16 cellular contexts compared by ENCODE assay signal in the genomic region with DNA sequence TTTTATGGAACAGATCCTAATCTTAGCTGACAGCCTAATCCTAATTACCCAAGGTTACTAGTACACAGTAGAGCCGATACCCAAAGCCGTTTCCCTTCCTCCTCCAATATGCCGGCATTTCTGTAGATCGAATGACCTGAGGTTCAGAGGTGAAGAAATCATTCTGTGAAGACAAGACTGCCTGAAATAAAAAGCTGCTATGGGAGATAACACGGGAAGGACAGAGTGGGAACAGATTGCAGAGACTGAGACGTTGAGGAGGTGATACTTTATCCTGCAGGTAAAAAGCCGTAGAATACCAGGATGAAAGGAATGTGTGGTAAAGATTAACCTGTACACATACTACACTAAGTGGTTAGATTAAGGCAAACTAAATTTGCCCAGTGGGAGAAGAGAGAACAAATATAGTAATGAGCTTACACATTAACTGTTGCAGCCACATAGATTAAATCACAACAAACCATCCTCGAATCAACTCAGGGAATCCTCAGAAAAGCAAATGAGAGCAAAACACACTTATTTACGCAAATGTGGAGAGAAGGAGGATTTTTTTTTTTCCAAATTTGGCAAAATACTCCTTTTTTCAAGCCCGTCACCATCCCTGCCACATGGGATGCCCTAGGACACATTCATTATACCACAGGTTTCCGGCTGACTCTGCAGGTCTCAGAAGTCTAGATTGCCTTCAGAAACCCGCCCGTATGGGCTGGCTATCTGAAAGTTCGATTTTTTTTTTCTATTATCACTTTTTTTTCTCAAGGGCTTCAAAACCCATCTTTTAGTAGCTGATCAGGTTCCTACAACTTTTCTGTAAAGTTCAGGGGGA.
DNase-seq lines count a peak whose midpoint lies in the region; ATAC-seq, FAIRE-seq and TF ChIP-seq lines count a peak whose summit lies in the region.
"Had no signal": no experiment of that assay in that cellular context is flagged by ENCODE, and none has a peak within 500 bp of the region (broad histone marks: within the 10 kb centered on the region; RNA-seq: fewer than 3 reads in every experiment).

No MANE protein-coding gene starts in this region.

- in situ Hi-C loops in IMR-90 (cut with MboI; ENCODE audit: low sequenced_read_pairs) = loop anchor here (5.0 kb wide), 1 partner anchor 345 kb away; no protein-coding TSS in a partner anchor

- H2AK9ac ChIP-seq in IMR-90 (replicated peaks; ENCODE audit: low read depth, low read length, poor library complexity) = no peak overlapping the region

- H3K27me3 ChIP-seq in IMR-90 (ENCODE audit: control insufficient read depth, insufficient read depth, low read length) (no peaks in the 10 kb centered on the region), body of pancreas (no peaks in the 10 kb centered on the region), liver (ENCODE audit: control insufficient read depth in 4 of 4, insufficient read depth in 4 of 4, low read length in 3 of 4) (no peaks in the 10 kb centered on the region), small intestine (ENCODE audit: control insufficient read depth in 2 of 2, insufficient read depth in 2 of 2, low read length in 2 of 2) (no peaks in the 10 kb centered on the region), foreskin keratinocyte (no peaks in the 10 kb centered on the region)
- H3K27me3 ChIP-seq: cardiac muscle cell, dorsolateral prefrontal cortex had no signal

- no TSS peak for BruUV-seq in IMR-90 (replicated peaks; lab: Mats Ljungman, UMichigan)

- no peak overlapping the region for H2AK5ac ChIP-seq in IMR-90 (ENCODE audit: low read depth, low read length)

- no peak overlapping the region for H3K23ac ChIP-seq in IMR-90 (ENCODE audit: low read depth, low read length)

- no peak overlapping the region for H2AFZ ChIP-seq in IMR-90 (replicated peaks; ENCODE audit: low read length, poor library complexity)

- H3K4me1 ChIP-seq in IMR-90 (ENCODE audit: control insufficient read depth, insufficient read depth, low read length) (no peaks in the 10 kb centered on the region; the same call in 1 of the 2 replicates), body of pancreas (peaks cover 10% of the 10 kb centered on the region), liver (ENCODE audit: control insufficient read depth in 4 of 4, insufficient read depth in 4 of 4, low read length in 3 of 4) (peaks cover 0 to 3% (median under 1%) of the 10 kb centered on the region in 4 donors), small intestine (ENCODE audit: control insufficient read depth in 2 of 2, insufficient read depth in 1 of 2, low read depth in 1 of 2, low read length in 1 of 2) (no peaks in the 10 kb centered on the region), foreskin keratinocyte (no peaks in the 10 kb centered on the region)
- H3K4me1 ChIP-seq: esophagus muscularis mucosa had no signal

- DNase-seq in IMR-90 = no peak
- DNase-seq in body of pancreas = peak in 1 of 4 donors; percentile 18
- peak; percentile 65 for DNase-seq in small intestine
- DNase-seq in SKM-1 treated with dmso at 0.1 percent for 144 hours (lab: John Stamatoyannopoulos, UW; ENCODE audit: unreplicated experiment) = no peak
- DNase-seq in activated CD8-positive, alpha-beta memory T cell treated with anti-CD3 and anti-CD28 coated beads, Interleukin-2, amount 50 U/mL, for 48 hours = no peak
- DNase-seq in foreskin keratinocyte = no peak
- DNase-seq: dorsolateral prefrontal cortex, NCI-H2081 treated with DMSO at 0.1 percent for 48 hours, NCI-H510A treated with DMSO at 0.1 percent for 48 hours had no signal

- TF ChIP-seq POLR2A in IMR-90 (IDR thresholded peaks at IDR 0.05; ENCODE audit: low read depth, low read length) (no peak), body of pancreas (IDR thresholded peaks at IDR 0.05) (no peak)

- H3K14ac ChIP-seq in IMR-90 (replicated peaks; ENCODE audit: low read depth, low read length) = no peak overlapping the region

- CTCF ChIA-PET in IMR-90 (lab: Yijun Ruan, JAX) = interaction anchor here (1.0 kb wide), 1 partner anchor 345 kb away, joined by 4 read pairs; no protein-coding TSS in a partner anchor

- POLR2A ChIA-PET in IMR-90 (lab: Charles Lee; ENCODE audit: unreplicated experiment) = no interaction called here

- 0 out of 2 replicates have a peak, but pooled peaks cover 2% of the 10 kb centered on the region for H3K9me1 ChIP-seq in IMR-90 (ENCODE audit: insufficient read depth, low read length)

- no peak for TF ChIP-seq RAD21 in IMR-90 (IDR thresholded peaks at IDR 0.05; ENCODE audit: low read length)
- no peak for TF ChIP-seq RAD21 in liver (IDR thresholded peaks at IDR 0.05)

- H3K27ac ChIP-seq in IMR-90 (ENCODE audit: insufficient read depth, low read length) (no peak overlapping the region), body of pancreas (peak overlapping the region in 3 of 4 donors; percentile 58 to 72 (median 70)), liver (ENCODE audit: low read depth in 1 of 2, low read length in 2 of 2) (no peak overlapping the region), small intestine (ENCODE audit: low read depth in 1 of 2, low read length in 1 of 2) (peak overlapping the region; percentile 11 to 65), foreskin keratinocyte (no peak overlapping the region)
- H3K27ac ChIP-seq: cardiac muscle cell, dorsolateral prefrontal cortex, esophagus muscularis mucosa, RWPE1, thoracic aorta had no signal

- H3K4me3 ChIP-seq in IMR-90 (ENCODE audit: insufficient read depth, low read depth, low read length) (no peak overlapping the region), body of pancreas (peak overlapping the region; percentile 13 to 15), liver (ENCODE audit: low read depth in 1 of 3, low read length in 3 of 3) (peak overlapping the region in 2 of 3 donors; percentile 26 to 40), small intestine (ENCODE audit: low read depth in 1 of 2, low read length in 2 of 2) (peak overlapping the region in 1 of 2 donors; percentile 42)
- H3K4me3 ChIP-seq: cardiac muscle cell, dorsolateral prefrontal cortex, esophagus muscularis mucosa, thoracic aorta had no signal

- H3K9ac ChIP-seq in IMR-90 (ENCODE audit: low read depth, low read length) = no peak overlapping the region
- H3K9ac ChIP-seq in liver (ENCODE audit: low read depth in 1 of 2, low read length in 2 of 2) = no peak overlapping the region

- ATAC-seq in IMR-90 (ENCODE audit: low read depth) = no peak
- ATAC-seq in body of pancreas = peak; percentile 49
- no peak for ATAC-seq in foreskin keratinocyte
- ATAC-seq in GM19452 (IDR thresholded peaks at IDR 0.05; ENCODE audit: unreplicated experiment) = no peak
- ATAC-seq: activated T-cell treated with anti-CD3 and anti-CD28 coated beads, Interleukin-2, amount 50 U/mL, for 72 hours had no signal

- H4K20me1 ChIP-seq in IMR-90 (ENCODE audit: insufficient read depth, low read length) = no peaks in the 10 kb centered on the region

- H4K91ac ChIP-seq in IMR-90 (ENCODE audit: insufficient read depth, low read depth, low read length) = no peak overlapping the region

- peak overlapping the region; percentile 35; the same call in 1 of the 2 replicates for H2BK20ac ChIP-seq in IMR-90 (ENCODE audit: low read depth, low read length)

- H3K4me2 ChIP-seq in IMR-90 (ENCODE audit: low read depth, low read length) = no peak overlapping the region

- no peak for FAIRE-seq in small intestine (lab: Jason Lieb, UNC)

- no peak overlapping the region for H4K5ac ChIP-seq in IMR-90 (ENCODE audit: low read depth, low read length)

- H3K9me3 ChIP-seq in IMR-90 (ENCODE audit: control insufficient read depth, insufficient read depth, low read length) (peaks cover 3% of the 10 kb centered on the region), body of pancreas (no peaks in the 10 kb centered on the region), liver (ENCODE audit: control insufficient read depth in 4 of 4, low read length in 3 of 4) (no peaks in the 10 kb centered on the region), small intestine (ENCODE audit: control insufficient read depth, low read depth) (no peaks in the 10 kb centered on the region)
- H3K9me3 ChIP-seq: esophagus muscularis mucosa, thoracic aorta had no signal

- H2BK120ac ChIP-seq in IMR-90 (ENCODE audit: low read depth, low read length) = peak overlapping the region; percentile 39; the same call in 1 of the 2 replicates

- H3K36me3 ChIP-seq in IMR-90 (ENCODE audit: control insufficient read depth, insufficient read depth, low read length) = no peaks in the 10 kb centered on the region
- H3K36me3 ChIP-seq in body of pancreas (replicated peaks in 1 of 2; ENCODE audit: insufficient read depth in 1 of 2, low read depth in 2 of 2) = no peaks in the 10 kb centered on the region
- H3K36me3 ChIP-seq in liver (ENCODE audit: control insufficient read depth in 4 of 4, insufficient read depth in 3 of 4, low read depth in 1 of 4, low read length in 3 of 4) = no peaks in the 10 kb centered on the region
- H3K36me3 ChIP-seq in small intestine (ENCODE audit: control insufficient read depth in 2 of 2, insufficient read depth in 2 of 2, low read length in 2 of 2) = no peaks in the 10 kb centered on the region
- H3K36me3 ChIP-seq: cardiac muscle cell, esophagus muscularis mucosa, thoracic aorta had no signal

- no CpG with 5 or more reads among the region's 14 CpGs for WGBS in IMR-90 (ENCODE audit: extremely low coverage in 2 of 2, insufficient read length in 1 of 2), 2 experiments
- WGBS in body of pancreas, 2 donors = 15 to 16% methylated on average over 14 of the region's 14 CpGs
- 32% methylated on average over 14 of the region's 14 CpGs for WGBS in liver
- 16 to 60% (median 31%) methylated on average over 14 of the region's 14 CpGs for WGBS in small intestine, 3 donors

- no peak overlapping the region for H4K8ac ChIP-seq in IMR-90 (ENCODE audit: low read depth in 2 of 2, low read length in 2 of 2)

- intact Hi-C loops in IMR-90 (cut with micrococcal nuclease) (loop anchor here (1.0 to 10.0 kb wide), 3 partner anchors 168 to 428 kb away; no protein-coding TSS in a partner anchor), body of pancreas (cut with DNase I) (no loop called here)

- no peak overlapping the region for H3K18ac ChIP-seq in IMR-90 (ENCODE audit: low read depth, low read length)

- dilution Hi-C loops in IMR-90 (cut with HindIII; ENCODE audit: low sequenced_read_pairs, unreplicated experiment) = no loop called here

- H2BK15ac ChIP-seq in IMR-90 (ENCODE audit: low read depth, low read length) = no peak overlapping the region

- TF ChIP-seq CTCF in IMR-90 (conservative IDR thresholded peaks at IDR 0.05; ENCODE audit: low read depth, low read length) = no peak
- no peak for TF ChIP-seq CTCF in body of pancreas (IDR thresholded peaks at IDR 0.05)
- TF ChIP-seq CTCF in liver (IDR thresholded peaks at IDR 0.05; ENCODE audit: low read depth, low read length, missing input control) = no peak
- no peak for TF ChIP-seq CTCF in foreskin keratinocyte (conservative IDR thresholded peaks at IDR 0.05)

- no peak overlapping the region for H3K56ac ChIP-seq in IMR-90 (ENCODE audit: extremely low read depth, insufficient read depth, low read length)

- H3K79me1 ChIP-seq in IMR-90 (ENCODE audit: low read depth in 1 of 2, low read length in 2 of 2) = no peaks in the 10 kb centered on the region

- no peak overlapping the region for H2BK5ac ChIP-seq in IMR-90 (ENCODE audit: low read depth, low read length, poor library complexity, severe bottlenecking)

- no peak overlapping the region for H3K4ac ChIP-seq in IMR-90 (ENCODE audit: low read depth, low read length)

TF ChIP-seq in IMR-90, 13 proteins besides CTCF, POLR2A, EP300 and RAD21 (continues in another document):
- TF ChIP-seq SMC3 (IDR thresholded peaks at IDR 0.05; ENCODE audit: low read depth, low read length) = no peak

TF ChIP-seq in liver, 16 proteins besides CTCF, POLR2A, EP300 and RAD21 (continues in another document):
- TF ChIP-seq FOXA2 (IDR thresholded peaks at IDR 0.05) = no peak

Comparison
In these comparisons a context has a peak if more than half of its experiments do, and no peak if none do; other contexts are left out.
1. H3K27ac ChIP-seq: peak in body of pancreas (3 of 4) and small intestine (2 of 2); none in IMR-90 (single experiment), liver (0 of 2) and foreskin keratinocyte (single experiment).